In genomic region chr2:100921685-100922161, GRCh38 we compare ENCODE assay signal across 1 cellular context.
TF ChIP-seq lines count a peak whose summit lies in the region.

No MANE protein-coding gene starts in this region.

TF ChIP-seq in IMR-90, 13 proteins besides CTCF, POLR2A, EP300 and RAD21:
- TF ChIP-seq SMC3 (IDR thresholded peaks at IDR 0.05; ENCODE audit: low read depth, low read length), result no peak
- TF ChIP-seq NFE2L2 (IDR thresholded peaks at IDR 0.05; ENCODE audit: low read depth, low read length), result peak; percentile 34; the same call in 1 of the 2 replicates
- no peak for TF ChIP-seq RFX5 (IDR thresholded peaks at IDR 0.05; ENCODE audit: low read depth, low read length)
- TF ChIP-seq MXI1 (IDR thresholded peaks at IDR 0.05; ENCODE audit: borderline replicate concordance, low read depth, low read length), result no peak
- TF ChIP-seq MAFK (IDR thresholded peaks at IDR 0.05; ENCODE audit: low read depth, low read length), result peak; percentile 10; the same call in 1 of the 2 replicates
- TF ChIP-seq CHD1 (IDR thresholded peaks at IDR 0.05; ENCODE audit: low read depth, low read length), result no peak
- TF ChIP-seq USF2 (IDR thresholded peaks at IDR 0.05; ENCODE audit: low read depth, low read length), result no peak
- peak; percentile 64 for TF ChIP-seq RCOR1 (IDR thresholded peaks at IDR 0.05; ENCODE audit: insufficient replicate concordance, low read length)
- TF ChIP-seq ELK1 (IDR thresholded peaks at IDR 0.05; ENCODE audit: borderline replicate concordance, low read depth, low read length), result no peak
- peak; percentile 90 for TF ChIP-seq CEBPB (IDR thresholded peaks at IDR 0.05; ENCODE audit: low read depth, low read length)
- TF ChIP-seq MAZ (IDR thresholded peaks at IDR 0.05; ENCODE audit: borderline replicate concordance, low read depth, low read length), result no peak
- 0 out of 2 replicates have a peak, but pooled peaks have one; percentile 16 for TF ChIP-seq FOS (IDR thresholded peaks at IDR 0.05; ENCODE audit: low read depth, low read length)
- no peak for TF ChIP-seq BHLHE40 (IDR thresholded peaks at IDR 0.05; ENCODE audit: low read depth, low read length)
TF ChIP-seq in IMR-90: peak in this region for 5.
